Comparison of ENCODE assay signal across 2 cellular contexts in genomic region chr2:26838121-26838906, GRCh38.
TF ChIP-seq lines count a peak whose summit lies in the region.

No MANE protein-coding gene starts in this region.

TF ChIP-seq in PFSK-1, 5 proteins besides CTCF, POLR2A, EP300 and RAD21 (continued from another document):
- TF ChIP-seq REST (IDR thresholded peaks at IDR 0.05; ENCODE audit: insufficient read depth in 1 of 2, low read depth in 2 of 2, low read length in 2 of 2) = peak; percentile 81 to 90
TF ChIP-seq in PFSK-1: peak in this region for 1.

TF ChIP-seq in endothelial cell of umbilical vein, 7 proteins besides CTCF, POLR2A, EP300 and RAD21 (continued from another document):
- TF ChIP-seq GATA2 (IDR thresholded peaks at IDR 0.05; ENCODE audit: insufficient read depth, insufficient read length, low read depth, low read length) = no peak
- no peak for TF ChIP-seq POLR2AphosphoS5 (IDR thresholded peaks at IDR 0.05; ENCODE audit: insufficient read depth, low read depth, low read length)
- TF ChIP-seq MAX (IDR thresholded peaks at IDR 0.05; ENCODE audit: insufficient read depth, insufficient read length) = no peak
